In the genomic region with DNA sequence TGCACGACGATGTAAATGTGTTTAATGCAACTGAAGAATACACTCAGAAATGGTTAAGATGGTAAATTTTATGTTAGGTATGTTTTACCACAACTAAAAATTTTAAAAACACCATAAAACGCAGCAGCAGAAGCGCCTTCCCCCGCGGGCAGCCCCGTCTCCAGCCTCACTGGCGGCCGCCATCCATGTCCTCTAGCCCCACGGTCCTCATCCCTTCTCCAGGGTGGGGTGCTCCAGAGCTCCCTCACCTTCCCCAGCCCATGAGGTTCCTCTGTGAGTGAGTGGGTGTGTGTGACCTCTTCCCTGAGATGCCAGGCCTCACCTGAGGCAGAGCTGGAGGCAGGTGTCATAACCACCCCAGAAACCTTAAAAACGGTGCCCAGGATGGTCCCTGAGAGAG, we compare ENCODE assay signal across 9 cellular contexts. TPM values are rescaled to one million over a fixed set of nuclear protein-coding genes. Genes with fewer than 3 reads are reported as not detected.
"Had no signal": no experiment of that assay in that cellular context is flagged by ENCODE, and none has a peak within 500 bp of the region (broad histone marks: within the 10 kb centered on the region; RNA-seq: fewer than 3 reads in every experiment).

No MANE protein-coding gene starts in this region.

- H3K4me1 ChIP-seq: HAP-1 had no signal

- H3K27ac ChIP-seq: HL-60 had no signal

- H2AFZ ChIP-seq: GM23338 had no signal

- H3K4me2 ChIP-seq: GM23338 had no signal

- H3K36me3 ChIP-seq: HAP-1 had no signal

- DNase-seq: H7, HFFc6, KG1 had no signal

- FAIRE-seq: HepG2 had no signal

- H3K9me3 ChIP-seq: HAP-1 had no signal

- ATAC-seq: GM23338, HCT116, HepG2 had no signal

- H3K4me3 ChIP-seq: GM23338, HAP-1 had no signal

RNA-seq across cellular contexts. Expression of a gene that starts 17.0 kb away (rescaled TPM):
- polyA plus RNA-seq: GM23338, IgD-negative memory B cell had no signal
